In genomic region chr18:35141567-35142269, GRCh38 we compare ENCODE assay signal across 14 cellular contexts.
DNase-seq lines count a peak whose midpoint lies in the region; ATAC-seq lines count a peak whose summit lies in the region.
"Had no signal": no experiment of that assay in that cellular context is flagged by ENCODE, and none has a peak within 500 bp of the region (broad histone marks: within the 10 kb centered on the region; RNA-seq: fewer than 3 reads in every experiment).

No MANE protein-coding gene starts in this region.

- peaks cover 7 to 54% (median 8%) of the 10 kb centered on the region in 3 donors for H3K36me3 Mint-ChIP-seq in naive thymus-derived CD8-positive, alpha-beta T cell

- no peaks in the 10 kb centered on the region for H3K27me3 Mint-ChIP-seq in naive thymus-derived CD8-positive, alpha-beta T cell
- H3K27me3 Mint-ChIP-seq: type B pancreatic cell had no signal

- H3K27ac Mint-ChIP-seq in naive thymus-derived CD8-positive, alpha-beta T cell = peak overlapping the region in 6 of 10 donors; percentile 15 to 79 (median 54)
- H3K27ac Mint-ChIP-seq: mesothelial cell of epicardium, type B pancreatic cell had no signal

- peaks cover 4 to 24% (median 7%) of the 10 kb centered on the region in 4 donors for H3K4me1 Mint-ChIP-seq in naive thymus-derived CD8-positive, alpha-beta T cell
- H3K4me1 Mint-ChIP-seq: mesothelial cell of epicardium had no signal

- POLR2A ChIA-PET in naive thymus-derived CD8-positive, alpha-beta T cell (lab: Charles Lee) = interaction anchor here (0.9 to 1.0 kb wide), 2 partner anchors 10 to 78 kb away, joined by 3 read pairs; no protein-coding TSS in a partner anchor

- DNase-seq in NCI-H2171 treated with DMSO at 0.1 percent for 48 hours (lab: John Stamatoyannopoulos, UW) (peak; percentile 81), NCI-H2171 (lab: John Stamatoyannopoulos, UW) (no peak), NCI-H510A (lab: John Stamatoyannopoulos, UW) (peak; percentile 56), NCI-H446 (lab: John Stamatoyannopoulos, UW) (no peak)
- no peak for DNase-seq in naive thymus-derived CD8-positive, alpha-beta T cell
- no peak for DNase-seq in stimulated activated naive CD4-positive, alpha-beta T cell (lab: John Stamatoyannopoulos, UW)
- no peak for DNase-seq in activated CD4-positive, CD25-positive, alpha-beta regulatory T cell treated with anti-CD3 and anti-CD28 coated beads, Interleukin-2, amount 50 U/mL, for 72 hours
- DNase-seq: H7; nucleus accumbens; SJCRH30; stimulated activated CD4-positive, alpha-beta T cell treated with anti-CD3 and anti-CD28 coated beads, Interleukin-4, amount 100 ng/mL, for 1 hour had no signal

- ATAC-seq in GM18870 (IDR thresholded peaks at IDR 0.05; ENCODE audit: unreplicated experiment) = peak; percentile 48
- ATAC-seq in naive thymus-derived CD8-positive, alpha-beta T cell = no peak

- H3K4me3 Mint-ChIP-seq in naive thymus-derived CD8-positive, alpha-beta T cell = no peak overlapping the region
- H3K4me3 Mint-ChIP-seq: mesothelial cell of epicardium, type B pancreatic cell had no signal

- peaks cover 0 to 3% (median 0%) of the 10 kb centered on the region in 9 donors for H3K9me3 Mint-ChIP-seq in naive thymus-derived CD8-positive, alpha-beta T cell
- H3K9me3 Mint-ChIP-seq: mesothelial cell of epicardium, type B pancreatic cell had no signal

Comparison
In these comparisons a context has a peak if more than half of its experiments do, and no peak if none do; other contexts are left out.
1. DNase-seq: peak in NCI-H2171 treated with DMSO at 0.1 percent for 48 hours (single experiment) and NCI-H510A (single experiment); none in NCI-H2171 (single experiment), naive thymus-derived CD8-positive, alpha-beta T cell (0 of 10), NCI-H446 (0 of 2), stimulated activated naive CD4-positive, alpha-beta T cell (0 of 6) and activated CD4-positive, CD25-positive, alpha-beta regulatory T cell treated with anti-CD3 and anti-CD28 coated beads, Interleukin-2, amount 50 U/mL, for 72 hours (single experiment).